ENCODE assay signal across 8 cellular contexts in genomic region chrX:118254611-118255010, GRCh38.
DNase-seq lines count a peak whose midpoint lies in the region; ATAC-seq and TF ChIP-seq lines count a peak whose summit lies in the region.

No MANE protein-coding gene starts in this region.

- H3K9me3 ChIP-seq in Karpas-422 (ENCODE audit: low read length), result no peaks in the 10 kb centered on the region

- no peak overlapping the region for H3K4me2 ChIP-seq in Karpas-422 (ENCODE audit: low read depth, low read length, poor library complexity, severe bottlenecking)

- peak; percentile 67 for TF ChIP-seq CTCF in CD14-positive monocyte (IDR thresholded peaks at IDR 0.05)
- TF ChIP-seq CTCF in brain microvascular endothelial cell (IDR thresholded peaks at IDR 0.05; ENCODE audit: low read depth, low read length, missing control alignments), result peak; percentile 70
- TF ChIP-seq CTCF in kidney epithelial cell (IDR thresholded peaks at IDR 0.05; ENCODE audit: insufficient read depth, low read length, poor library complexity, severe bottlenecking), result peak; percentile 72

- no peaks in the 10 kb centered on the region for H3K36me3 Mint-ChIP-seq in CD14-positive monocyte

- in situ Hi-C loops in brain microvascular endothelial cell (cut with HindIII; ENCODE audit: low pct_ligation_motif_present, low sequenced_read_pairs), result no loop called here

- H3K79me2 ChIP-seq in Karpas-422 (ENCODE audit: low read length), result no peaks in the 10 kb centered on the region

- DNase-seq in CD14-positive monocyte (ENCODE audit: low spot score), result no peak
- DNase-seq in Karpas-422, result peak; percentile 90
- DNase-seq in SIG-M5 treated with dmso at 0.1 percent for 504 hours (lab: John Stamatoyannopoulos, UW; ENCODE audit: unreplicated experiment), result peak; percentile 48
- DNase-seq in brain microvascular endothelial cell, result peak; percentile 63
- DNase-seq in kidney epithelial cell (ENCODE audit: low read depth), result peak; percentile 12
- peak; percentile 7 to 35 for DNase-seq in stimulated activated CD4-positive, alpha-beta T cell treated with anti-CD3 and anti-CD28 coated beads, Interleukin-4, amount 100 ng/mL, for 48 hours (ENCODE audit: low read depth in 2 of 2)

- H3K36me3 ChIP-seq in Karpas-422 (ENCODE audit: insufficient read depth, low read length) (no peaks in the 10 kb centered on the region), brain microvascular endothelial cell (replicated peaks) (no peaks in the 10 kb centered on the region), kidney epithelial cell (ENCODE audit: control insufficient read depth, insufficient read depth, low read length) (no peaks in the 10 kb centered on the region)

- no peaks in the 10 kb centered on the region for H3K4me1 Mint-ChIP-seq in CD14-positive monocyte

- no peaks in the 10 kb centered on the region for H3K4me1 ChIP-seq in Karpas-422 (ENCODE audit: low read length)

- intact Hi-C loops in CD14-positive monocyte (cut with micrococcal nuclease), result no loop called here

- H2AFZ ChIP-seq in Karpas-422 (ENCODE audit: low read length), result no peak overlapping the region

- H3K4me3 ChIP-seq in Karpas-422 (ENCODE audit: low read length) (no peak overlapping the region), brain microvascular endothelial cell (ENCODE audit: low read depth, low read length) (no peak overlapping the region), kidney epithelial cell (ENCODE audit: low read depth, low read length) (no peak overlapping the region)

- no peak overlapping the region for H3K9ac ChIP-seq in Karpas-422 (ENCODE audit: low read length)

- H3K4me3 Mint-ChIP-seq in CD14-positive monocyte, result no peak overlapping the region

- no peaks in the 10 kb centered on the region for H4K20me1 ChIP-seq in Karpas-422 (ENCODE audit: insufficient read depth, low read depth, low read length)

- H3K9me2 ChIP-seq in Karpas-422 (replicated peaks; ENCODE audit: insufficient read depth, low read length), result no peaks in the 10 kb centered on the region

- no peaks in the 10 kb centered on the region for H3K27me3 ChIP-seq in Karpas-422 (ENCODE audit: low read length)
- H3K27me3 ChIP-seq in brain microvascular endothelial cell (replicated peaks), result no peaks in the 10 kb centered on the region
- no peaks in the 10 kb centered on the region for H3K27me3 ChIP-seq in kidney epithelial cell (ENCODE audit: control insufficient read depth, insufficient read depth, low read length)

- H3K27me3 Mint-ChIP-seq in CD14-positive monocyte (ENCODE audit: low read depth in 3 of 3), result peaks cover 0 to 6% (median 3%) of the 10 kb centered on the region in 3 donors

- ATAC-seq in GM18867 (IDR thresholded peaks at IDR 0.05; ENCODE audit: unreplicated experiment) (peak; percentile 77), HG03108 (IDR thresholded peaks at IDR 0.05; ENCODE audit: unreplicated experiment) (no peak)

- H3K27ac Mint-ChIP-seq in CD14-positive monocyte, result no peak overlapping the region

- H3K27ac ChIP-seq in Karpas-422 (ENCODE audit: low read length) (no peak overlapping the region), brain microvascular endothelial cell (no peak overlapping the region)

- no peaks in the 10 kb centered on the region for H3K9me3 Mint-ChIP-seq in CD14-positive monocyte
